Comparison of ENCODE assay signal across 13 cellular contexts in genomic region chr9:125749951-125750655, GRCh38. TPM values are rescaled to one million over a fixed set of nuclear protein-coding genes. Genes with fewer than 3 reads are reported as not detected.
DNase-seq lines count a peak whose midpoint lies in the region; ATAC-seq and TF ChIP-seq lines count a peak whose summit lies in the region.
"Had no signal": no experiment of that assay in that cellular context is flagged by ENCODE, and none has a peak within 500 bp of the region (broad histone marks: within the 10 kb centered on the region; RNA-seq: fewer than 3 reads in every experiment).

No MANE protein-coding gene starts in this region.

- DNase-seq in activated CD4-positive, alpha-beta T cell treated with anti-CD3 and anti-CD28 coated beads for 36 hours = no peak
- DNase-seq in activated CD4-positive, alpha-beta T cell treated with anti-CD3 and anti-CD28 coated beads for 4 hours = no peak
- DNase-seq in hepatocyte (ENCODE audit: low spot score) = no peak
- DNase-seq in Calu3 = no peak
- DNase-seq in CD1c-positive myeloid dendritic cell (ENCODE audit: extremely low spot score) = no peak
- DNase-seq: KG1, left lung had no signal

- no peaks in the 10 kb centered on the region for H3K4me1 ChIP-seq in hepatocyte (ENCODE audit: insufficient read depth)
- peaks cover 15% of the 10 kb centered on the region for H3K4me1 ChIP-seq in stomach smooth muscle (ENCODE audit: control insufficient read depth, insufficient read depth, low read length)

- POLR2A ChIA-PET in activated CD4-positive, alpha-beta T cell treated with anti-CD3 and anti-CD28 coated beads for 36 hours (lab: Charles Lee) = no interaction called here

- H3K79me2 ChIP-seq in hepatocyte = peaks cover 27% of the 10 kb centered on the region

- H3K36me3 ChIP-seq in hepatocyte (replicated peaks; ENCODE audit: insufficient read depth, low read depth) (no peaks in the 10 kb centered on the region), stomach smooth muscle (ENCODE audit: control insufficient read depth in 2 of 2, insufficient read depth in 2 of 2, low read length in 2 of 2) (no peaks in the 10 kb centered on the region)
- H3K36me3 ChIP-seq: left lung had no signal

- peak overlapping the region; percentile 2 to 87 for H3K9ac ChIP-seq in stomach smooth muscle (ENCODE audit: low read length in 2 of 2)

- H3K9me2 ChIP-seq in hepatocyte (replicated peaks; ENCODE audit: insufficient read depth) = no peaks in the 10 kb centered on the region

- WGBS in hepatocyte (ENCODE audit: low lambda C conversion rate, missing lambda C conversion rate) = 51% methylated on average over 4 of the region's 4 CpGs

- no peak overlapping the region for H3K27ac Mint-ChIP-seq in activated CD4-positive, alpha-beta T cell treated with anti-CD3 and anti-CD28 coated beads for 36 hours
- H3K27ac Mint-ChIP-seq in Calu3 (ENCODE audit: unreplicated experiment) = no peak overlapping the region
- H3K27ac Mint-ChIP-seq: activated naive CD4-positive, alpha-beta T cell treated with anti-CD3 and anti-CD28 coated beads, Interleukin-2, amount 50 U/mL, for 72 hours; T-helper 1 cell treated with Interleukin-12 subunit alpha and Interleukin-12 subunit beta and Interleukin-4 antibody, amounts not matched to agents 30 μg/mL and 1 μg/mL, for 36 hours had no signal

- BruUV-seq in Calu3 (replicated peaks; lab: Mats Ljungman, UMichigan) = no TSS peak

- peak overlapping the region; percentile 96 for H3K4me2 ChIP-seq in hepatocyte

- H3K4me3 ChIP-seq in hepatocyte (peak overlapping the region; percentile 1), stomach smooth muscle (ENCODE audit: low read length in 2 of 2) (peak overlapping the region; percentile 84 to 96)

- H4K20me1 ChIP-seq in hepatocyte (ENCODE audit: insufficient read depth, poor library complexity, severe bottlenecking) = no peaks in the 10 kb centered on the region

- peak overlapping the region; percentile 93 for H3K27ac ChIP-seq in VCaP
- no peak overlapping the region for H3K27ac ChIP-seq in hepatocyte
- peak overlapping the region; percentile 3 for H3K27ac ChIP-seq in stomach smooth muscle (ENCODE audit: low read length)
- H3K27ac ChIP-seq: C4-2B had no signal

- TF ChIP-seq CTCF in VCaP (conservative IDR thresholded peaks at IDR 0.05) (no peak), hepatocyte (IDR thresholded peaks at IDR 0.05; ENCODE audit: poor library complexity) (no peak), Calu3 (IDR thresholded peaks at IDR 0.05; ENCODE audit: unreplicated experiment) (no peak)

- peak overlapping the region; percentile 3 for H3K4me3 Mint-ChIP-seq in activated CD4-positive, alpha-beta T cell treated with anti-CD3 and anti-CD28 coated beads for 36 hours
- H3K4me3 Mint-ChIP-seq in Calu3 (ENCODE audit: low read depth, unreplicated experiment) = no peak overlapping the region

- peaks cover 4% of the 10 kb centered on the region for H3K27me3 ChIP-seq in hepatocyte
- no peaks in the 10 kb centered on the region for H3K27me3 ChIP-seq in stomach smooth muscle (ENCODE audit: control insufficient read depth in 1 of 2, insufficient read depth in 2 of 2, low read length in 2 of 2)
- H3K27me3 ChIP-seq: left lung had no signal

- intact Hi-C loops in activated CD4-positive, alpha-beta T cell treated with anti-CD3 and anti-CD28 coated beads for 36 hours (cut with DNase I, micrococcal nuclease) = loop anchor here (5.0 kb wide), 6 partner anchors 77 to 808 kb away; partner anchors contain the start of gene GOLGA1 (in 1 of the 2)
- intact Hi-C loops in Calu3 (cut with micrococcal nuclease; ENCODE audit: unreplicated experiment) = no loop called here

- peaks cover 3% of the 10 kb centered on the region for H3K27me3 Mint-ChIP-seq in activated CD4-positive, alpha-beta T cell treated with anti-CD3 and anti-CD28 coated beads for 36 hours
- no peaks in the 10 kb centered on the region for H3K27me3 Mint-ChIP-seq in Calu3 (ENCODE audit: unreplicated experiment)

- H3K36me3 Mint-ChIP-seq in activated CD4-positive, alpha-beta T cell treated with anti-CD3 and anti-CD28 coated beads for 36 hours (ENCODE audit: low read depth) = peaks cover 3% of the 10 kb centered on the region
- peaks cover 15% of the 10 kb centered on the region for H3K36me3 Mint-ChIP-seq in Calu3 (ENCODE audit: insufficient read depth, unreplicated experiment)

- no peaks in the 10 kb centered on the region for H3K9me3 Mint-ChIP-seq in activated CD4-positive, alpha-beta T cell treated with anti-CD3 and anti-CD28 coated beads for 36 hours (ENCODE audit: low read depth)
- no peaks in the 10 kb centered on the region for H3K9me3 Mint-ChIP-seq in Calu3 (ENCODE audit: low read depth, unreplicated experiment)
- H3K9me3 Mint-ChIP-seq: activated naive CD4-positive, alpha-beta T cell treated with anti-CD3 and anti-CD28 coated beads, Interleukin-2, amount 50 U/mL, for 72 hours; T-helper 1 cell treated with Interleukin-12 subunit alpha and Interleukin-12 subunit beta and Interleukin-4 antibody, amounts not matched to agents 30 μg/mL and 1 μg/mL, for 36 hours had no signal

- peaks cover 28% of the 10 kb centered on the region for H3K4me1 Mint-ChIP-seq in activated CD4-positive, alpha-beta T cell treated with anti-CD3 and anti-CD28 coated beads for 36 hours
- H3K4me1 Mint-ChIP-seq in Calu3 (ENCODE audit: low read depth, unreplicated experiment) = no peaks in the 10 kb centered on the region

- H2AFZ ChIP-seq in hepatocyte = peak overlapping the region; percentile 17

- no peak for ATAC-seq in activated CD4-positive, alpha-beta T cell treated with anti-CD3 and anti-CD28 coated beads for 36 hours
- ATAC-seq in GM18498 (IDR thresholded peaks at IDR 0.05; ENCODE audit: unreplicated experiment) = no peak
- ATAC-seq: activated naive CD4-positive, alpha-beta T cell treated with anti-CD3 and anti-CD28 coated beads, Interleukin-2, amount 50 U/mL, for 72 hours; left lung had no signal

- CTCF ChIA-PET in activated CD4-positive, alpha-beta T cell treated with anti-CD3 and anti-CD28 coated beads for 36 hours (lab: Charles Lee) = interaction anchor here (0.7 to 1.0 kb wide), 2 partner anchors 8 to 909 kb away, joined by 3 to 4 read pairs; no protein-coding TSS in a partner anchor
- CTCF ChIA-PET in Calu3 (lab: Charles Lee) = no interaction called here

- H3K9me3 ChIP-seq in hepatocyte (ENCODE audit: low read depth) (no peaks in the 10 kb centered on the region), stomach smooth muscle (ENCODE audit: control insufficient read depth in 2 of 2, low read length in 2 of 2) (no peaks in the 10 kb centered on the region)
- H3K9me3 ChIP-seq: left lung had no signal

RNA-seq across cellular contexts. Expression of gene PBX3, which starts 2.9 kb away (rescaled TPM):
- total RNA-seq in activated CD4-positive, alpha-beta T cell treated with anti-CD3 and anti-CD28 coated beads for 36 hours = 10 to 100 TPM; 11.3 to 11.4 TPM
- 21.6 and 23.3 TPM in 2 replicates for total RNA-seq in hepatocyte
- polyA plus RNA-seq in hepatocyte = 14.8 and 15.9 TPM in 2 replicates
- total RNA-seq in Calu3 (2022) = 4.3 and 8.0 TPM in 2 replicates

RNA-seq across cellular contexts. Expression of gene MAPKAP1, which starts 43.1 kb away (rescaled TPM):
- 10 to 100 TPM; 51.6 to 61.9 TPM for total RNA-seq in activated CD4-positive, alpha-beta T cell treated with anti-CD3 and anti-CD28 coated beads for 36 hours
- total RNA-seq in hepatocyte (74.5 and 80.4 TPM in 2 replicates), Calu3 (2022) (48.7 and 55.5 TPM in 2 replicates)
- polyA plus RNA-seq in hepatocyte = 79.4 and 81.1 TPM in 2 replicates
